In the genomic region with DNA sequence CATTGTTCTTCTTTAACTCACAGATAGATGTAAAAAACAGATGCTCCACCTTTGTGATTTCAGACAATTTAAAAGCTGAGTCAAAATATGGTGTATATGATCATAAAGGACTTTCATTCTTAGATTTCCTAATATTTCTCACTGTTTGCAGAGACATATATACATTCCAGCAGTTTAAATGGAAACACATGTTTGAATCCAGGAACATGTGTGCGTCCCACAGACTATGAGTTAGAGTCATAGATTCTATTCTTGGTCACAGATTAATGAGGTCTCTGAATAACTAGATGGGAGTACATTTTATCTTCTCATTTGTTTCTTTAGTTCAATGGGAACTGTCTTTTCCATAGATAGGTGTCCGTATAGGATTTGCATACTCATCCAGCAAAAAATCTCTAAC, we compare ENCODE assay signal across 15 cellular contexts.
DNase-seq lines count a peak whose midpoint lies in the region; ATAC-seq and TF ChIP-seq lines count a peak whose summit lies in the region.
"Had no signal": no experiment of that assay in that cellular context is flagged by ENCODE, and none has a peak within 500 bp of the region (broad histone marks: within the 10 kb centered on the region; RNA-seq: fewer than 3 reads in every experiment).

No MANE protein-coding gene starts in this region.

- no peak for TF ChIP-seq RAD21 in SK-N-SH (IDR thresholded peaks at IDR 0.05; ENCODE audit: low read length)

- peaks cover 23% of the 10 kb centered on the region for H3F3A ChIP-seq in SK-N-SH (replicated peaks; ENCODE audit: insufficient read depth)

- no peaks in the 10 kb centered on the region for H3K4me1 Mint-ChIP-seq in stimulated activated naive CD8-positive, alpha-beta T cell treated with anti-CD3 and anti-CD28 coated beads, Interleukin-15, amount 100 ng/mL, for 72 hours
- H3K4me1 Mint-ChIP-seq: CD4-positive, alpha-beta memory T cell had no signal

- no peaks in the 10 kb centered on the region for H3K27me3 Mint-ChIP-seq in stimulated activated naive CD8-positive, alpha-beta T cell treated with anti-CD3 and anti-CD28 coated beads, Interleukin-15, amount 100 ng/mL, for 72 hours
- H3K27me3 Mint-ChIP-seq: CD4-positive, alpha-beta memory T cell had no signal

- no TSS peak for BruUV-seq in A673 (replicated peaks; lab: Mats Ljungman, UMichigan)

- ATAC-seq in stimulated activated naive CD8-positive, alpha-beta T cell treated with anti-CD3 and anti-CD28 coated beads, Interleukin-15, amount 100 ng/mL, for 72 hours, result no peak

- intact Hi-C loops in A673 (cut with micrococcal nuclease; ENCODE audit: unreplicated experiment), result no loop called here

- H3K9me2 ChIP-seq in SK-N-SH, result no peaks in the 10 kb centered on the region

- H3K4me3 ChIP-seq in SK-N-SH (ENCODE audit: low read depth in 2 of 2, low read length in 1 of 2) (no peak overlapping the region), fibroblast of the aortic adventitia (ENCODE audit: low read depth, low read length) (no peak overlapping the region), skeletal muscle cell (ENCODE audit: low read depth, low read length) (no peak overlapping the region), A673 (ENCODE audit: low read depth, low read length, poor library complexity, severe bottlenecking) (no peak overlapping the region)

- H3K27me3 ChIP-seq in SK-N-SH (ENCODE audit: insufficient read depth), result no peaks in the 10 kb centered on the region
- no peaks in the 10 kb centered on the region for H3K27me3 ChIP-seq in A673 (replicated peaks; ENCODE audit: insufficient read depth, low read depth, low read length, poor library complexity)
- H3K27me3 ChIP-seq: BE2C had no signal

- H3K4me2 ChIP-seq in SK-N-SH, result no peak overlapping the region; the same call in 1 of the 2 replicates

- WGBS in SK-N-SH (ENCODE audit: low lambda C conversion rate), result 20% methylated on average over 2 of the region's 2 CpGs

- no peaks in the 10 kb centered on the region for H3K9me3 Mint-ChIP-seq in stimulated activated naive CD8-positive, alpha-beta T cell treated with anti-CD3 and anti-CD28 coated beads, Interleukin-15, amount 100 ng/mL, for 72 hours

- DNase-seq in EL (peak; percentile 40), SK-N-SH (peak; percentile 19), fibroblast of the aortic adventitia (ENCODE audit: low read depth) (peak; percentile 66), skeletal muscle cell (ENCODE audit: low read depth) (peak; percentile 23), A673 (ENCODE audit: low spot score) (no peak), kidney glomerular epithelial cell (lab: John Stamatoyannopoulos, UW) (no peak)
- no peak for DNase-seq in stimulated activated naive CD8-positive, alpha-beta T cell treated with anti-CD3 and anti-CD28 coated beads, Interleukin-15, amount 100 ng/mL, for 72 hours
- DNase-seq: BE2C; CD4-positive, alpha-beta memory T cell; KG1; NCI-H1092; NCI-H226; NCI-H526; RPMI8226 had no signal

- H3K36me3 ChIP-seq in SK-N-SH (replicated peaks in 1 of 2; ENCODE audit: control insufficient read depth in 1 of 2, insufficient read depth in 2 of 2, low read length in 1 of 2) (no peaks in the 10 kb centered on the region), A673 (ENCODE audit: insufficient read depth, low read length, poor library complexity, severe bottlenecking) (no peaks in the 10 kb centered on the region)
- H3K36me3 ChIP-seq: BE2C had no signal

- POLR2A ChIA-PET in SK-N-SH (lab: Yijun Ruan, JAX), result no interaction called here
- POLR2A ChIA-PET in A673 (lab: Charles Lee; ENCODE audit: low non-redundant PET), result no interaction called here

- no peak overlapping the region for H3K9ac ChIP-seq in SK-N-SH

- H3K27ac Mint-ChIP-seq in stimulated activated naive CD8-positive, alpha-beta T cell treated with anti-CD3 and anti-CD28 coated beads, Interleukin-15, amount 100 ng/mL, for 72 hours, result no peak overlapping the region
- H3K27ac Mint-ChIP-seq: CD4-positive, alpha-beta memory T cell had no signal

- H3K4me1 ChIP-seq in SK-N-SH (ENCODE audit: control insufficient read depth in 1 of 2, insufficient read depth in 2 of 2, low read depth in 1 of 2, low read length in 1 of 2), result peaks cover 2 to 4% of the 10 kb centered on the region in 2 experiments
- no peaks in the 10 kb centered on the region for H3K4me1 ChIP-seq in A673 (ENCODE audit: insufficient read depth, low read length, poor library complexity, severe bottlenecking)
- H3K4me1 ChIP-seq: BE2C had no signal

- TF ChIP-seq EP300 in SK-N-SH (IDR thresholded peaks at IDR 0.05; ENCODE audit: borderline replicate concordance in 1 of 2, low read depth in 1 of 2, low read length in 1 of 2), result no peak

- no peak overlapping the region for H2AFZ ChIP-seq in SK-N-SH (ENCODE audit: low read depth)

- no peak overlapping the region for H3K4me3 Mint-ChIP-seq in stimulated activated naive CD8-positive, alpha-beta T cell treated with anti-CD3 and anti-CD28 coated beads, Interleukin-15, amount 100 ng/mL, for 72 hours
- H3K4me3 Mint-ChIP-seq: CD4-positive, alpha-beta memory T cell had no signal

- TF ChIP-seq CTCF in SK-N-SH (IDR thresholded peaks at IDR 0.05), result no peak
- TF ChIP-seq CTCF in fibroblast of the aortic adventitia (IDR thresholded peaks at IDR 0.05; ENCODE audit: insufficient read depth, low read length), result no peak
- no peak for TF ChIP-seq CTCF in A673 (conservative IDR thresholded peaks at IDR 0.05; ENCODE audit: low read depth, low read length)

- H3K79me2 ChIP-seq in SK-N-SH (ENCODE audit: insufficient read depth), result no peaks in the 10 kb centered on the region

- no peaks in the 10 kb centered on the region for H3K9me3 ChIP-seq in SK-N-SH
- no peaks in the 10 kb centered on the region for H3K9me3 ChIP-seq in A673 (ENCODE audit: low read depth, low read length, poor library complexity, severe bottlenecking)
- H3K9me3 ChIP-seq: BE2C had no signal

- peak overlapping the region; percentile 12 to 77; a peak in 3 of 4 replicates for H3K27ac ChIP-seq in SK-N-SH (ENCODE audit: low read depth in 2 of 2, low read length in 1 of 2)
- H3K27ac ChIP-seq in A673 (ENCODE audit: low read depth, low read length, poor library complexity, severe bottlenecking), result no peak overlapping the region
- H3K27ac ChIP-seq: HL-60 had no signal

- H4K20me1 ChIP-seq in SK-N-SH (ENCODE audit: insufficient read depth), result no peaks in the 10 kb centered on the region

- CTCF ChIA-PET in SK-N-SH (lab: Yijun Ruan, JAX), result interaction anchor here (1.0 kb wide), 1 partner anchor 9 kb away, joined by 5 read pairs; no protein-coding TSS in a partner anchor
- CTCF ChIA-PET in A673 (lab: Charles Lee), result no interaction called here

TF ChIP-seq in SK-N-SH, 30 proteins besides CTCF, POLR2A, EP300 and RAD21:
- peak; percentile 25; the same call in 1 of the 2 replicates for TF ChIP-seq MEF2A (IDR thresholded peaks at IDR 0.05; ENCODE audit: borderline replicate concordance, low read depth)
- peak; percentile 87 for TF ChIP-seq TCF12 (IDR thresholded peaks at IDR 0.05)
- TF ChIP-seq, protein P1, sequence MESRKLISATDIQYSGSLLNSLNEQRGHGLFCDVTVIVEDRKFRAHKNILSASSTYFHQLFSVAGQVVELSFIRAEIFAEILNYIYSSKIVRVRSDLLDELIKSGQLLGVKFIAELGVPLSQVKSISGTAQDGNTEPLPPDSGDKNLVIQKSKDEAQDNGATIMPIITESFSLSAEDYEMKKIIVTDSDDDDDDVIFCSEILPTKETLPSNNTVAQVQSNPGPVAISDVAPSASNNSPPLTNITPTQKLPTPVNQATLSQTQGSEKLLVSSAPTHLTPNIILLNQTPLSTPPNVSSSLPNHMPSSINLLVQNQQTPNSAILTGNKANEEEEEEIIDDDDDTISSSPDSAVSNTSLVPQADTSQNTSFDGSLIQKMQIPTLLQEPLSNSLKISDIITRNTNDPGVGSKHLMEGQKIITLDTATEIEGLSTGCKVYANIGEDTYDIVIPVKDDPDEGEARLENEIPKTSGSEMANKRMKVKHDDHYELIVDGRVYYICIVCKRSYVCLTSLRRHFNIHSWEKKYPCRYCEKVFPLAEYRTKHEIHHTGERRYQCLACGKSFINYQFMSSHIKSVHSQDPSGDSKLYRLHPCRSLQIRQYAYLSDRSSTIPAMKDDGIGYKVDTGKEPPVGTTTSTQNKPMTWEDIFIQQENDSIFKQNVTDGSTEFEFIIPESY (IDR thresholded peaks at IDR 0.05; ENCODE audit: borderline replicate concordance, low read depth), result no peak
- TF ChIP-seq RXRA (IDR thresholded peaks at IDR 0.05; ENCODE audit: borderline replicate concordance, low read depth), result no peak
- TF ChIP-seq CHD2 (IDR thresholded peaks at IDR 0.05; ENCODE audit: low read length, partially characterized antibody), result no peak
- TF ChIP-seq, protein P2, sequence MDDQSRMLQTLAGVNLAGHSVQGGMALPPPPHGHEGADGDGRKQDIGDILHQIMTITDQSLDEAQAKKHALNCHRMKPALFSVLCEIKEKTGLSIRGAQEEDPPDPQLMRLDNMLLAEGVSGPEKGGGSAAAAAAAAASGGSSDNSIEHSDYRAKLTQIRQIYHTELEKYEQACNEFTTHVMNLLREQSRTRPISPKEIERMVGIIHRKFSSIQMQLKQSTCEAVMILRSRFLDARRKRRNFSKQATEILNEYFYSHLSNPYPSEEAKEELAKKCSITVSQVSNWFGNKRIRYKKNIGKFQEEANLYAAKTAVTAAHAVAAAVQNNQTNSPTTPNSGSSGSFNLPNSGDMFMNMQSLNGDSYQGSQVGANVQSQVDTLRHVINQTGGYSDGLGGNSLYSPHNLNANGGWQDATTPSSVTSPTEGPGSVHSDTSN (IDR thresholded peaks at IDR 0.05), result peak; percentile 19; the same call in 1 of the 2 replicates
- TF ChIP-seq TEAD4 (IDR thresholded peaks at IDR 0.05; ENCODE audit: borderline replicate concordance, insufficient read depth), result no peak
- 0 out of 2 replicates have a peak, but pooled peaks have one; percentile 12 for TF ChIP-seq MXI1 (IDR thresholded peaks at IDR 0.05; ENCODE audit: low read depth, low read length)

Comparison
In these comparisons a context has a peak if more than half of its experiments do, and no peak if none do; other contexts are left out.
1. DNase-seq: peak in EL (single experiment), SK-N-SH (single experiment), fibroblast of the aortic adventitia (single experiment) and skeletal muscle cell (single experiment); none in stimulated activated naive CD8-positive, alpha-beta T cell treated with anti-CD3 and anti-CD28 coated beads, Interleukin-15, amount 100 ng/mL, for 72 hours (0 of 2), A673 (single experiment) and kidney glomerular epithelial cell (single experiment).